13 cellular contexts compared by ENCODE assay signal in genomic region chr5:168649306-168649705, GRCh38.
"Had no signal": no experiment of that assay in that cellular context is flagged by ENCODE, and none has a peak within 500 bp of the region (broad histone marks: within the 10 kb centered on the region; RNA-seq: fewer than 3 reads in every experiment).

No MANE protein-coding gene starts in this region.

- DNase-seq: activated CD8-positive, alpha-beta memory T cell treated with anti-CD3 and anti-CD28 coated beads for 24 hours; amniotic stem cell; body of pancreas; cerebellar nuclear complex; glutamatergic neuron; mucosa of descending colon; right lobe of liver; spleen; stimulated activated naive CD4-positive, alpha-beta T cell treated with Interleukin-2 at 50 U/mL for 16 hours; SW 1271 had no signal

- H3K27me3 ChIP-seq: body of pancreas, right lobe of liver, spleen had no signal

- H3K27ac ChIP-seq: body of pancreas, prostate gland, right lobe of liver, spleen had no signal

- H3K4me1 ChIP-seq: body of pancreas, prostate gland, right lobe of liver had no signal

- H3K4me3 ChIP-seq: body of pancreas, mucosa of descending colon, prostate gland, right lobe of liver, spleen had no signal

- H3K9me3 ChIP-seq: body of pancreas, mucosa of descending colon, prostate gland, right lobe of liver had no signal

- H3K36me3 ChIP-seq: prostate gland, right lobe of liver, spleen had no signal

- ATAC-seq: activated CD4-positive, CD25-positive, alpha-beta regulatory T cell treated with anti-CD3 and anti-CD28 coated beads, Interleukin-2, amount 50 U/mL, for 24 hours; body of pancreas; mucosa of descending colon; natural killer cell treated with Interleukin-12 subunit alpha and Interleukin-12 subunit beta and Interleukin-15 and Interleukin-18, amount 100 ng/mL, for 72 hours; right lobe of liver had no signal
